Comparison of ENCODE assay signal across 29 cellular contexts in genomic region chr1:232283864-232284263, GRCh38.
A peak's percentile ranks its signal among the peaks of the same experiment; 100 is the strongest.
DNase-seq lines count a peak whose midpoint lies in the region; ATAC-seq and TF ChIP-seq lines count a peak whose summit lies in the region.
"Had no signal": no experiment of that assay in that cellular context is flagged by ENCODE, and none has a peak within 500 bp of the region (broad histone marks: within the 10 kb centered on the region; RNA-seq: fewer than 3 reads in every experiment).

No MANE protein-coding gene starts in this region.

- POLR2A ChIA-PET in CD4-positive, alpha-beta memory T cell (lab: Charles Lee; ENCODE audit: partially characterized antibody) = no interaction called here

- no peak for TF ChIP-seq CTCF in C4-2B (conservative IDR thresholded peaks at IDR 0.05)

- H3K4me1 ChIP-seq in CD4-positive, alpha-beta memory T cell (ENCODE audit: insufficient read depth, low read length) = no peaks in the 10 kb centered on the region
- H3K4me1 ChIP-seq: BLaER1, body of pancreas, Peyer's patch, upper lobe of left lung had no signal

- no peak overlapping the region for H3K4me3 Mint-ChIP-seq in CD4-positive, alpha-beta memory T cell
- H3K4me3 Mint-ChIP-seq: activated CD4-positive, alpha-beta T cell treated with anti-CD3 and anti-CD28 coated beads for 36 hours; activated CD8-positive, alpha-beta T cell treated with anti-CD3 and anti-CD28 coated beads, Interleukin-2, amount 10 ng/mL, durations not matched to agents 7 days and 5 days; central memory CD8-positive, alpha-beta T cell; dendritic cell treated with granulocyte-macrophage colony-stimulating factor and Interleukin-4, amounts not matched to agents 40 ng/mL and 50 ng/mL, for 4 days; IgD-negative memory B cell had no signal

- ATAC-seq in GM18517 (IDR thresholded peaks at IDR 0.05; ENCODE audit: unreplicated experiment) (no peak), GM21360 (IDR thresholded peaks at IDR 0.05; ENCODE audit: unreplicated experiment) (no peak), HG02798 (IDR thresholded peaks at IDR 0.05; ENCODE audit: poor library complexity, unreplicated experiment) (no peak)
- ATAC-seq: activated CD4-positive, alpha-beta T cell treated with anti-CD3 and anti-CD28 coated beads for 36 hours; activated CD8-positive, alpha-beta T cell treated with anti-CD3 and anti-CD28 coated beads, Interleukin-2, amount 10 ng/mL, durations not matched to agents 7 days and 5 days; body of pancreas; esophagus mucosa; gastroesophageal sphincter had no signal

- H3K4me3 ChIP-seq in CD4-positive, alpha-beta memory T cell (ENCODE audit: low read length in 2 of 2) = no peak overlapping the region
- H3K4me3 ChIP-seq: BLaER1, body of pancreas, gastroesophageal sphincter, lung, ovary, Peyer's patch, suprapubic skin, upper lobe of left lung had no signal

- H3K9me3 ChIP-seq in CD4-positive, alpha-beta memory T cell (ENCODE audit: control insufficient read depth in 1 of 2, low read length in 2 of 2) = no peaks in the 10 kb centered on the region
- H3K9me3 ChIP-seq: BLaER1, body of pancreas, gastroesophageal sphincter, ovary, Peyer's patch, suprapubic skin, upper lobe of left lung had no signal

- H3K27ac ChIP-seq in C4-2B = peak overlapping the region; percentile 16
- H3K27ac ChIP-seq in CD4-positive, alpha-beta memory T cell (ENCODE audit: low read depth, low read length) = no peak overlapping the region
- H3K27ac ChIP-seq: BLaER1, body of pancreas, gastroesophageal sphincter, ovary, Peyer's patch, suprapubic skin, upper lobe of left lung had no signal

- no peaks in the 10 kb centered on the region for H3K36me3 Mint-ChIP-seq in CD4-positive, alpha-beta memory T cell
- H3K36me3 Mint-ChIP-seq: IgD-negative memory B cell had no signal

- H3K27me3 ChIP-seq in CD4-positive, alpha-beta memory T cell (ENCODE audit: insufficient read depth, low read length) = no peaks in the 10 kb centered on the region
- H3K27me3 ChIP-seq: BLaER1, body of pancreas, gastroesophageal sphincter, ovary, Peyer's patch, suprapubic skin, upper lobe of left lung had no signal

- H3K4me1 Mint-ChIP-seq in CD4-positive, alpha-beta memory T cell = no peaks in the 10 kb centered on the region
- H3K4me1 Mint-ChIP-seq: activated CD4-positive, alpha-beta T cell treated with anti-CD3 and anti-CD28 coated beads for 36 hours; central memory CD8-positive, alpha-beta T cell; IgD-negative memory B cell had no signal

- DNase-seq in GM04503 (ENCODE audit: low read depth) (peak; percentile 10), RPMI7951 (ENCODE audit: low read depth) (peak; percentile 31), left kidney (ENCODE audit: low read depth, low spot score) (peak; percentile 35)
- no peak for DNase-seq in CD4-positive, alpha-beta memory T cell
- DNase-seq: activated CD4-positive, alpha-beta T cell treated with anti-CD3 and anti-CD28 coated beads for 36 hours; activated CD8-positive, alpha-beta T cell treated with anti-CD3 and anti-CD28 coated beads, Interleukin-2, amount 10 ng/mL, durations not matched to agents 7 days and 5 days; activated naive CD4-positive, alpha-beta T cell treated with anti-CD3 and anti-CD28 coated beads, Interleukin-2, amount 50 U/mL, for 16 hours; body of pancreas; NCI-H2029 treated with DMSO at 0.1 percent for 48 hours; NCI-H2227 treated with DMSO at 0.1 percent for 48 hours; ovary; Peyer's patch; SHP77 treated with DMSO at 0.1 percent for 48 hours; stimulated activated naive CD4-positive, alpha-beta T cell; SW 1271; upper lobe of left lung had no signal

- peaks cover 1 to 3% of the 10 kb centered on the region in 2 donors for H3K27me3 Mint-ChIP-seq in CD4-positive, alpha-beta memory T cell
- H3K27me3 Mint-ChIP-seq: activated CD4-positive, alpha-beta T cell treated with anti-CD3 and anti-CD28 coated beads for 36 hours; IgD-negative memory B cell had no signal

- no peak overlapping the region for H3K27ac Mint-ChIP-seq in CD4-positive, alpha-beta memory T cell
- H3K27ac Mint-ChIP-seq: activated CD4-positive, alpha-beta T cell treated with anti-CD3 and anti-CD28 coated beads for 36 hours; activated CD8-positive, alpha-beta T cell treated with anti-CD3 and anti-CD28 coated beads, Interleukin-2, amount 10 ng/mL, durations not matched to agents 7 days and 5 days; activated T-helper 2 cell treated with anti-CD3 and anti-CD28 coated beads, Interferon-gamma antibody, Interleukin-2, Interleukin-4, amounts not matched to agents 10 μg/mL and 5 μg/mL and 100 μg/mL, durations not matched to agents 14 hours and 24 hours and 36 hours; dendritic cell treated with granulocyte-macrophage colony-stimulating factor and Interleukin-4, amounts not matched to agents 40 ng/mL and 50 ng/mL, for 4 days; IgD-negative memory B cell had no signal

- H3K36me3 ChIP-seq in CD4-positive, alpha-beta memory T cell (ENCODE audit: insufficient read depth, low read length) = no peaks in the 10 kb centered on the region
- H3K36me3 ChIP-seq: BLaER1, gastroesophageal sphincter, ovary, Peyer's patch, suprapubic skin, upper lobe of left lung had no signal

- CTCF ChIA-PET in CD4-positive, alpha-beta memory T cell (lab: Charles Lee; ENCODE audit: partially characterized antibody) = no interaction called here

- H3K9me3 Mint-ChIP-seq in CD4-positive, alpha-beta memory T cell = no peaks in the 10 kb centered on the region
- H3K9me3 Mint-ChIP-seq: activated T-helper 2 cell treated with anti-CD3 and anti-CD28 coated beads, Interferon-gamma antibody, Interleukin-2, Interleukin-4, amounts not matched to agents 10 μg/mL and 5 μg/mL and 100 μg/mL, durations not matched to agents 14 hours and 24 hours and 36 hours; central memory CD8-positive, alpha-beta T cell; dendritic cell treated with granulocyte-macrophage colony-stimulating factor and Interleukin-4, amounts not matched to agents 40 ng/mL and 50 ng/mL, for 4 days; IgD-negative memory B cell had no signal

- intact Hi-C loops in CD4-positive, alpha-beta memory T cell (cut with micrococcal nuclease) = no loop called here

Comparison
In these comparisons a context has a peak if more than half of its experiments do, and no peak if none do; other contexts are left out.
1. DNase-seq: peak in GM04503 (single experiment), RPMI7951 (single experiment) and left kidney (single experiment); none in CD4-positive, alpha-beta memory T cell (0 of 5).